8 cellular contexts compared by ENCODE assay signal in genomic region chr1:155563377-155564066, GRCh38. TPM values are rescaled to one million over a fixed set of nuclear protein-coding genes. Genes with fewer than 3 reads are reported as not detected.
DNase-seq lines count a peak whose midpoint lies in the region; ATAC-seq, FAIRE-seq and TF ChIP-seq lines count a peak whose summit lies in the region.
"Not testable (repeated sequence)": the region's sequence is repeated elsewhere in the genome, so short reads cannot be mapped to it uniquely, and the experiment has no call there.

No MANE protein-coding gene starts in this region.

- H3K9ac ChIP-seq in mucosa of rectum (ENCODE audit: low read depth in 1 of 2, low read length in 2 of 2): peak overlapping the region; percentile 92 to 97

- not testable (repeated sequence) for H3K27me3 ChIP-seq in CD4-positive, CD25-positive, alpha-beta regulatory T cell (ENCODE audit: control insufficient read depth, insufficient read depth, low read length); bronchial epithelial cell (ENCODE audit: control insufficient read depth, insufficient read depth, low read length); mucosa of rectum (ENCODE audit: control insufficient read depth in 2 of 2, insufficient read depth in 2 of 2, low read length in 2 of 2)

- peaks cover 22 to 58% (median 35%) of the 10 kb centered on the region in 4 donors for H3K4me1 Mint-ChIP-seq in CD4-positive, CD25-positive, alpha-beta regulatory T cell
- peaks cover 34% of the 10 kb centered on the region for H3K4me1 Mint-ChIP-seq in stimulated activated memory B cell treated with anti-CD40 and anti-IgM and Interleukin-4, amounts not matched to agents 10 μg/mL and 1 μg/mL and 100 μg/mL, for 72 hours

- H3K9me3 Mint-ChIP-seq in CD4-positive, CD25-positive, alpha-beta regulatory T cell; stimulated activated memory B cell treated with anti-CD40 and anti-IgM and Interleukin-4, amounts not matched to agents 10 μg/mL and 1 μg/mL and 100 μg/mL, for 72 hours: not testable (repeated sequence)

- H3K4me3 ChIP-seq in CD4-positive, CD25-positive, alpha-beta regulatory T cell (ENCODE audit: low read depth, low read length): peak overlapping the region; percentile 82
- H3K4me3 ChIP-seq in bronchial epithelial cell (ENCODE audit: low read depth, low read length) (peak overlapping the region; percentile 70), mucosa of rectum (ENCODE audit: low read length in 2 of 2) (peak overlapping the region; percentile 91 to 100)

- peak overlapping the region; percentile 98 to 100 (median 98) for H3K27ac Mint-ChIP-seq in CD4-positive, CD25-positive, alpha-beta regulatory T cell
- peak overlapping the region; percentile 95 for H3K27ac Mint-ChIP-seq in stimulated activated memory B cell treated with anti-CD40 and anti-IgM and Interleukin-4, amounts not matched to agents 10 μg/mL and 1 μg/mL and 100 μg/mL, for 72 hours

- not testable (repeated sequence) for H3K36me3 ChIP-seq in CD4-positive, CD25-positive, alpha-beta regulatory T cell (ENCODE audit: control insufficient read depth, insufficient read depth, low read length); bronchial epithelial cell (ENCODE audit: control insufficient read depth, insufficient read depth, low read length); mucosa of rectum (ENCODE audit: control insufficient read depth in 2 of 2, insufficient read depth in 2 of 2, low read length in 2 of 2)

- H3K4me3 Mint-ChIP-seq in CD4-positive, CD25-positive, alpha-beta regulatory T cell: peak overlapping the region; percentile 96 to 99 (median 98)
- peak overlapping the region; percentile 91 for H3K4me3 Mint-ChIP-seq in stimulated activated memory B cell treated with anti-CD40 and anti-IgM and Interleukin-4, amounts not matched to agents 10 μg/mL and 1 μg/mL and 100 μg/mL, for 72 hours

- peak overlapping the region; percentile 89 for H3K27ac ChIP-seq in CD4-positive, CD25-positive, alpha-beta regulatory T cell (ENCODE audit: insufficient read depth, low read length, poor library complexity, severe bottlenecking)
- H3K27ac ChIP-seq in VCaP (peak overlapping the region; percentile 95), mucosa of rectum (ENCODE audit: low read depth in 2 of 2, low read length in 2 of 2) (peak overlapping the region; percentile 99)

- not testable (repeated sequence) for TF ChIP-seq CTCF in VCaP (conservative IDR thresholded peaks at IDR 0.05); bronchial epithelial cell (IDR thresholded peaks at IDR 0.05; ENCODE audit: insufficient read depth, low read length, severe bottlenecking)

- peaks cover 45% of the 10 kb centered on the region for H3K4me1 ChIP-seq in CD4-positive, CD25-positive, alpha-beta regulatory T cell (ENCODE audit: control insufficient read depth, insufficient read depth, low read length, poor library complexity, severe bottlenecking)
- H3K4me1 ChIP-seq in mucosa of rectum (ENCODE audit: control insufficient read depth in 2 of 2, insufficient read depth in 2 of 2, low read length in 2 of 2): peaks cover 7 to 10% of the 10 kb centered on the region in 2 donors

- peak in 1 of 3 donors; percentile 34 for DNase-seq in CD4-positive, CD25-positive, alpha-beta regulatory T cell
- DNase-seq in NCI-H460 (ENCODE audit: extremely low read depth, low read depth) (peak; percentile 20), bronchial epithelial cell (ENCODE audit: low read depth) (peak; percentile 35), glomerular visceral epithelial cell (ENCODE audit: extremely low spot score) (peak; percentile 8)

- not testable (repeated sequence) for FAIRE-seq in bronchial epithelial cell (lab: Jason Lieb, UNC)

- H3K27me3 Mint-ChIP-seq in CD4-positive, CD25-positive, alpha-beta regulatory T cell; stimulated activated memory B cell treated with anti-CD40 and anti-IgM and Interleukin-4, amounts not matched to agents 10 μg/mL and 1 μg/mL and 100 μg/mL, for 72 hours: not testable (repeated sequence)

- H3K36me3 Mint-ChIP-seq in CD4-positive, CD25-positive, alpha-beta regulatory T cell; stimulated activated memory B cell treated with anti-CD40 and anti-IgM and Interleukin-4, amounts not matched to agents 10 μg/mL and 1 μg/mL and 100 μg/mL, for 72 hours: not testable (repeated sequence)

- ATAC-seq in CD4-positive, CD25-positive, alpha-beta regulatory T cell (ENCODE audit: low read depth in 2 of 2): peak in 1 of 2 donors; percentile 4
- peak; percentile 3 for ATAC-seq in HG02852 (IDR thresholded peaks at IDR 0.05; ENCODE audit: unreplicated experiment)
- peak; percentile 0 for ATAC-seq in stimulated activated memory B cell treated with anti-CD40 and anti-IgM and Interleukin-4, amounts not matched to agents 10 μg/mL and 1 μg/mL and 100 μg/mL, for 72 hours

- H3K9me3 ChIP-seq in CD4-positive, CD25-positive, alpha-beta regulatory T cell (ENCODE audit: control insufficient read depth in 2 of 2, low read length in 2 of 2); mucosa of rectum (ENCODE audit: control insufficient read depth in 2 of 2, low read length in 2 of 2): not testable (repeated sequence)

RNA-seq across cellular contexts. Expression of gene ASH1L, which starts 0.9 kb away (rescaled TPM):
- 97.8 TPM for total RNA-seq in CD4-positive, CD25-positive, alpha-beta regulatory T cell
- polyA plus RNA-seq in CD4-positive, CD25-positive, alpha-beta regulatory T cell: 10 to 100 TPM; 14.1 to 16.8 (median 15.1) TPM
- total RNA-seq in NCI-H460 (2014; rRNA removed; shearing (Covaris generic)): 42.7 and 46.5 TPM in 2 replicates
- 16.2 and 23.7 TPM in 2 replicates for polyA plus RNA-seq in NCI-H460 (2014; cell fraction: nucleus; rRNA removed)
- 15.0 and 23.3 TPM in 2 replicates for total RNA-seq in bronchial epithelial cell

RNA-seq across cellular contexts. Expression of gene MSTO1, which starts 46.5 kb away (rescaled TPM):
- total RNA-seq in CD4-positive, CD25-positive, alpha-beta regulatory T cell: 46.0 TPM
- 10 to 100 TPM in 3 of 4 donors, 1 to 10 TPM in 1; 7.0 to 13.7 (median 11.6) TPM for polyA plus RNA-seq in CD4-positive, CD25-positive, alpha-beta regulatory T cell
- total RNA-seq in NCI-H460 (2014; rRNA removed; shearing (Covaris generic)): 21.6 and 29.2 TPM in 2 replicates
- 194 and 238 TPM in 2 replicates for polyA plus RNA-seq in NCI-H460 (2014; cell fraction: nucleus; rRNA removed)
- 39.3 and 69.0 TPM in 2 replicates for total RNA-seq in bronchial epithelial cell
